ENCODE assay signal across 26 cellular contexts in genomic region chr14:23670489-23670888, GRCh38. TPM values are rescaled to one million over a fixed set of nuclear protein-coding genes. Genes with fewer than 3 reads are reported as not detected.
"Had no signal": no experiment of that assay in that cellular context is flagged by ENCODE, and none has a peak within 500 bp of the region (broad histone marks: within the 10 kb centered on the region; RNA-seq: fewer than 3 reads in every experiment).

No MANE protein-coding gene starts in this region.

- H3K9me3 ChIP-seq: ascending aorta, lower lobe of right lung, tibial artery, uterus had no signal

- H3K27ac ChIP-seq: ascending aorta, cardiac muscle cell, epithelial cell of prostate, hepatocyte, lower lobe of right lung, parathyroid adenoma, tibial artery, uterus, VCaP had no signal

- DNase-seq: activated CD4-positive, alpha-beta T cell treated with anti-CD3 and anti-CD28 coated beads, Interleukin-2, amount 50 U/mL, for 4 hours; activated effector memory CD4-positive, alpha-beta T cell treated with anti-CD3 and anti-CD28 coated beads, Interleukin-2, amount 50 U/mL, for 16 hours; activated T-cell treated with anti-CD3 and anti-CD28 coated beads, Interleukin-2, amount 50 U/mL, for 72 hours; dermis blood vessel endothelial cell; effector memory CD8-positive, alpha-beta T cell; foreskin fibroblast; lower lobe of right lung; stimulated activated CD4-positive, alpha-beta T cell treated with anti-CD3 and anti-CD28 coated beads, Interleukin-4, amount 100 ng/mL, for 24 hours; stimulated activated naive B cell treated with anti-CD40 and anti-IgM and Interleukin-4, amounts not matched to agents 10 μg/mL and 1 μg/mL and 100 μg/mL, for 72 hours; SW 1271; T-helper 2 cell; tibial artery; uterus had no signal

- H3K36me3 Mint-ChIP-seq: activated naive CD4-positive, alpha-beta T cell treated with anti-CD3 and anti-CD28 coated beads, Interleukin-2, amount 50 U/mL, for 24 hours; stimulated activated naive B cell treated with anti-CD40 and anti-IgM and Interleukin-4, amounts not matched to agents 10 μg/mL and 1 μg/mL and 100 μg/mL, for 72 hours had no signal

- H3K4me1 Mint-ChIP-seq: activated naive CD4-positive, alpha-beta T cell treated with anti-CD3 and anti-CD28 coated beads, Interleukin-2, amount 50 U/mL, for 24 hours; neural crest cell; stimulated activated naive B cell treated with anti-CD40 and anti-IgM and Interleukin-4, amounts not matched to agents 10 μg/mL and 1 μg/mL and 100 μg/mL, for 72 hours had no signal

- ATAC-seq: activated T-cell treated with anti-CD3 and anti-CD28 coated beads, Interleukin-2, amount 50 U/mL, for 72 hours; effector memory CD8-positive, alpha-beta T cell; lower lobe of right lung; sciatic nerve; stimulated activated naive B cell treated with anti-CD40 and anti-IgM and Interleukin-4, amounts not matched to agents 10 μg/mL and 1 μg/mL and 100 μg/mL, for 72 hours had no signal

- H3K9me3 Mint-ChIP-seq: activated naive CD4-positive, alpha-beta T cell treated with anti-CD3 and anti-CD28 coated beads, Interleukin-2, amount 50 U/mL, for 24 hours; activated T-cell treated with anti-CD3 and anti-CD28 coated beads, Interleukin-2, amount 50 U/mL, for 72 hours; effector memory CD8-positive, alpha-beta T cell; neural crest cell had no signal

- H3K36me3 ChIP-seq: ascending aorta, cardiac muscle cell, lower lobe of right lung, tibial artery, uterus had no signal

- H3K4me1 ChIP-seq: ascending aorta, lower lobe of right lung, parathyroid adenoma, tibial artery, uterus had no signal

- H3K4me3 Mint-ChIP-seq: activated naive CD4-positive, alpha-beta T cell treated with anti-CD3 and anti-CD28 coated beads, Interleukin-2, amount 50 U/mL, for 24 hours; activated T-cell treated with anti-CD3 and anti-CD28 coated beads, Interleukin-2, amount 50 U/mL, for 72 hours; effector memory CD8-positive, alpha-beta T cell; neural crest cell; stimulated activated naive B cell treated with anti-CD40 and anti-IgM and Interleukin-4, amounts not matched to agents 10 μg/mL and 1 μg/mL and 100 μg/mL, for 72 hours had no signal

- H3K27me3 Mint-ChIP-seq: activated naive CD4-positive, alpha-beta T cell treated with anti-CD3 and anti-CD28 coated beads, Interleukin-2, amount 50 U/mL, for 24 hours had no signal

- H3K4me3 ChIP-seq: ascending aorta, cardiac muscle cell, hepatocyte, lower lobe of right lung, smooth muscle cell, tibial artery, uterus had no signal

- H3K27me3 ChIP-seq: ascending aorta, cardiac muscle cell, hepatocyte, tibial artery, uterus had no signal

- H3K27ac Mint-ChIP-seq: activated naive CD4-positive, alpha-beta T cell treated with anti-CD3 and anti-CD28 coated beads, Interleukin-2, amount 50 U/mL, for 24 hours; activated T-cell treated with anti-CD3 and anti-CD28 coated beads, Interleukin-2, amount 50 U/mL, for 72 hours; effector memory CD8-positive, alpha-beta T cell; stimulated activated naive B cell treated with anti-CD40 and anti-IgM and Interleukin-4, amounts not matched to agents 10 μg/mL and 1 μg/mL and 100 μg/mL, for 72 hours had no signal

RNA-seq across cellular contexts. Expression of gene DHRS2, which starts 34.3 kb away (rescaled TPM):
- total RNA-seq: ascending aorta, cardiac muscle cell, chondrocyte, glomerular endothelial cell, neural crest cell, sciatic nerve, subcutaneous adipose tissue had no signal
